8 cellular contexts compared by ENCODE assay signal in genomic region chr18:41906528-41907256, GRCh38. TPM values are rescaled to one million over a fixed set of nuclear protein-coding genes. Genes with fewer than 3 reads are reported as not detected.
A peak's percentile ranks its signal among the peaks of the same experiment; 100 is the strongest.
DNase-seq lines count a peak whose midpoint lies in the region; ATAC-seq, FAIRE-seq and TF ChIP-seq lines count a peak whose summit lies in the region.

No MANE protein-coding gene starts in this region.

- TF ChIP-seq CTCF in AG04450 (IDR thresholded peaks at IDR 0.05; ENCODE audit: low read depth, low read length) (peak; percentile 60), GM10266 (IDR thresholded peaks at IDR 0.05; ENCODE audit: control insufficient read depth, insufficient read depth, low read depth, missing control alignments) (peak; percentile 60), HCT116 (IDR thresholded peaks at IDR 0.05 in 2 of 3, conservative IDR thresholded peaks at IDR 0.05 in 1 of 3; ENCODE audit: borderline replicate concordance in 1 of 3, insufficient read depth in 1 of 3, low read depth in 2 of 3, low read length in 2 of 3) (peak; percentile 9 to 79 (median 36); a peak in 4 of 6 replicates), Loucy (conservative IDR thresholded peaks at IDR 0.05; ENCODE audit: low read length) (peak; percentile 81), colonic mucosa (IDR thresholded peaks at IDR 0.05) (peak; percentile 47), mesothelial cell of epicardium (IDR thresholded peaks at IDR 0.05; ENCODE audit: unreplicated experiment) (peak; percentile 83)

- H2AFZ ChIP-seq in HCT116 (ENCODE audit: low read depth, low read length, poor library complexity, severe bottlenecking) = peak overlapping the region; percentile 8
- no peak overlapping the region for H2AFZ ChIP-seq in Loucy (ENCODE audit: low read length)

- H3K9ac ChIP-seq in HCT116 (ENCODE audit: low read length) (no peak overlapping the region), Loucy (ENCODE audit: low read depth, low read length, poor library complexity, severe bottlenecking) (no peak overlapping the region), SK-N-MC (ENCODE audit: insufficient read length) (no peak overlapping the region), colonic mucosa (ENCODE audit: low read depth in 2 of 2, low read length in 2 of 2) (no peak overlapping the region)

- 0 out of 2 replicates have a peak, but pooled peaks have one; percentile 40 for ATAC-seq in HCT116

- H3K27ac ChIP-seq in AG04450 (ENCODE audit: low read depth, low read length) (no peak overlapping the region), HCT116 (ENCODE audit: low read depth, low read length) (no peak overlapping the region), SK-N-MC (no peak overlapping the region), colonic mucosa (no peak overlapping the region)

- H3K36me3 ChIP-seq in HCT116 (ENCODE audit: control insufficient read depth in 1 of 2, insufficient read depth in 2 of 2, low read length in 2 of 2) = no peaks in the 10 kb centered on the region
- H3K36me3 ChIP-seq in Loucy (ENCODE audit: insufficient read depth, low read length) = no peaks in the 10 kb centered on the region
- H3K36me3 ChIP-seq in SK-N-MC (ENCODE audit: insufficient read depth, low read length) = no peaks in the 10 kb centered on the region
- H3K36me3 ChIP-seq in colonic mucosa = no peaks in the 10 kb centered on the region

- FAIRE-seq in urothelium cell line (lab: Jason Lieb, UNC) = no peak

- no peaks in the 10 kb centered on the region for H3K4me1 ChIP-seq in HCT116 (ENCODE audit: control insufficient read depth in 1 of 2, insufficient read depth in 2 of 2, low read length in 2 of 2)
- peaks cover 8% of the 10 kb centered on the region for H3K4me1 ChIP-seq in Loucy (ENCODE audit: insufficient read depth, low read length, poor library complexity, severe bottlenecking)
- H3K4me1 ChIP-seq in colonic mucosa = no peaks in the 10 kb centered on the region

- no peaks in the 10 kb centered on the region for H3K27me3 Mint-ChIP-seq in mesothelial cell of epicardium (ENCODE audit: low read depth)

- intact Hi-C loops in HCT116 (cut with micrococcal nuclease) = no loop called here
- intact Hi-C loops in colonic mucosa (cut with DNase I) = no loop called here

- POLR2A ChIA-PET in AG04450 (lab: Yijun Ruan, JAX) = no interaction called here
- POLR2A ChIA-PET in HCT116 (lab: Charles Lee) = no interaction called here

- no peaks in the 10 kb centered on the region for H3F3A ChIP-seq in Loucy (ENCODE audit: low read depth)

- H3K27ac Mint-ChIP-seq in mesothelial cell of epicardium = no peak overlapping the region

- H3K9me3 ChIP-seq in AG04450 (ENCODE audit: control insufficient read depth, insufficient read depth, low read length) = no peaks in the 10 kb centered on the region
- no peaks in the 10 kb centered on the region for H3K9me3 ChIP-seq in HCT116 (ENCODE audit: control insufficient read depth in 1 of 2, insufficient read depth in 1 of 2, low read depth in 1 of 2, low read length in 2 of 2)
- H3K9me3 ChIP-seq in Loucy (ENCODE audit: insufficient read depth, low read depth, low read length) = no peaks in the 10 kb centered on the region
- H3K9me3 ChIP-seq in SK-N-MC (ENCODE audit: low read depth, low read length) = no peaks in the 10 kb centered on the region
- no peaks in the 10 kb centered on the region for H3K9me3 ChIP-seq in colonic mucosa

- peak; percentile 60 for TF ChIP-seq RAD21 in HCT116 (IDR thresholded peaks at IDR 0.05; ENCODE audit: low read depth)

- H3K79me2 ChIP-seq in HCT116 (ENCODE audit: insufficient read depth, low read length) = no peaks in the 10 kb centered on the region
- no peaks in the 10 kb centered on the region for H3K79me2 ChIP-seq in Loucy (ENCODE audit: insufficient read depth, low read length)

- no TSS peak for BruUV-seq in HCT116 (replicated peaks; lab: Mats Ljungman, UMichigan)

- CTCF ChIA-PET in AG04450 (lab: Charles Lee) = no interaction called here
- CTCF ChIA-PET in HCT116 (lab: Charles Lee) = no interaction called here

- DNase-seq in AG04450 (ENCODE audit: low read depth, low spot score) = peak; percentile 39
- DNase-seq in GM10266 (ENCODE audit: extremely low spot score) = peak; percentile 53
- DNase-seq in HCT116 (ENCODE audit: low read depth, low spot score) = peak; percentile 15
- peak; percentile 34 for DNase-seq in SK-N-MC (ENCODE audit: low read depth, low spot score)
- DNase-seq in colonic mucosa = no peak
- DNase-seq in mesothelial cell of epicardium (ENCODE audit: low spot score in 2 of 2, unreplicated experiment in 2 of 2) = no peak
- DNase-seq in urothelium cell line (ENCODE audit: low spot score) = peak; percentile 43

- no peak overlapping the region for H3K4me2 ChIP-seq in HCT116 (ENCODE audit: low read length)
- peak overlapping the region; percentile 4 for H3K4me2 ChIP-seq in Loucy (ENCODE audit: low read depth, low read length, poor library complexity, severe bottlenecking)

- H4K20me1 ChIP-seq in HCT116 (ENCODE audit: insufficient read depth) (no peaks in the 10 kb centered on the region), Loucy (ENCODE audit: insufficient read depth, low read length, poor library complexity, severe bottlenecking) (no peaks in the 10 kb centered on the region)

- RAD21 ChIA-PET in HCT116 (lab: Charles Lee; ENCODE audit: low non-redundant PET in 1 of 2, low total read pairs in 2 of 2, uncharacterized antibody in 2 of 2, unreplicated experiment in 2 of 2) = no interaction called here

- peak overlapping the region; percentile 30 for H3K4me3 Mint-ChIP-seq in mesothelial cell of epicardium

- H3K9me2 ChIP-seq in HCT116 (ENCODE audit: insufficient read depth) (no peaks in the 10 kb centered on the region), Loucy (replicated peaks; ENCODE audit: low read depth, low read length) (no peaks in the 10 kb centered on the region)

- H3K27me3 ChIP-seq in AG04450 (ENCODE audit: control insufficient read depth, insufficient read depth, low read length) (no peaks in the 10 kb centered on the region), HCT116 (ENCODE audit: insufficient read depth, low read length) (0 out of 2 replicates have a peak, but pooled peaks cover 4% of the 10 kb centered on the region), Loucy (ENCODE audit: insufficient read depth, low read length, poor library complexity, severe bottlenecking) (peaks cover 26% of the 10 kb centered on the region), colonic mucosa (no peaks in the 10 kb centered on the region)

- H3K36me3 Mint-ChIP-seq in mesothelial cell of epicardium = no peaks in the 10 kb centered on the region

- TF ChIP-seq POLR2A in HCT116 (IDR thresholded peaks at IDR 0.05; ENCODE audit: borderline replicate concordance, extremely low read depth, insufficient read depth, insufficient read length) = no peak

- no peaks in the 10 kb centered on the region for H3K9me3 Mint-ChIP-seq in mesothelial cell of epicardium

- H3K4me1 Mint-ChIP-seq in mesothelial cell of epicardium = peaks cover 26% of the 10 kb centered on the region

- peak overlapping the region; percentile 38 for H3K4me3 ChIP-seq in AG04450 (ENCODE audit: low read depth, low read length)
- H3K4me3 ChIP-seq in HCT116 (replicated peaks in 1 of 2; ENCODE audit: low read depth in 1 of 2, low read length in 2 of 2) = no peak overlapping the region
- H3K4me3 ChIP-seq in Loucy (ENCODE audit: low read length, poor library complexity, severe bottlenecking) = no peak overlapping the region
- H3K4me3 ChIP-seq in SK-N-MC = no peak overlapping the region
- H3K4me3 ChIP-seq in colonic mucosa = no peak overlapping the region

TF ChIP-seq in HCT116, 20 proteins besides CTCF, POLR2A, EP300 and RAD21 (continues in another document):
- TF ChIP-seq CEBPB (IDR thresholded peaks at IDR 0.05; ENCODE audit: low read depth) (no peak), EGR1 (IDR thresholded peaks at IDR 0.05; ENCODE audit: low read depth) (no peak), MAX (IDR thresholded peaks at IDR 0.05) (no peak)
- TF ChIP-seq, protein P1, sequence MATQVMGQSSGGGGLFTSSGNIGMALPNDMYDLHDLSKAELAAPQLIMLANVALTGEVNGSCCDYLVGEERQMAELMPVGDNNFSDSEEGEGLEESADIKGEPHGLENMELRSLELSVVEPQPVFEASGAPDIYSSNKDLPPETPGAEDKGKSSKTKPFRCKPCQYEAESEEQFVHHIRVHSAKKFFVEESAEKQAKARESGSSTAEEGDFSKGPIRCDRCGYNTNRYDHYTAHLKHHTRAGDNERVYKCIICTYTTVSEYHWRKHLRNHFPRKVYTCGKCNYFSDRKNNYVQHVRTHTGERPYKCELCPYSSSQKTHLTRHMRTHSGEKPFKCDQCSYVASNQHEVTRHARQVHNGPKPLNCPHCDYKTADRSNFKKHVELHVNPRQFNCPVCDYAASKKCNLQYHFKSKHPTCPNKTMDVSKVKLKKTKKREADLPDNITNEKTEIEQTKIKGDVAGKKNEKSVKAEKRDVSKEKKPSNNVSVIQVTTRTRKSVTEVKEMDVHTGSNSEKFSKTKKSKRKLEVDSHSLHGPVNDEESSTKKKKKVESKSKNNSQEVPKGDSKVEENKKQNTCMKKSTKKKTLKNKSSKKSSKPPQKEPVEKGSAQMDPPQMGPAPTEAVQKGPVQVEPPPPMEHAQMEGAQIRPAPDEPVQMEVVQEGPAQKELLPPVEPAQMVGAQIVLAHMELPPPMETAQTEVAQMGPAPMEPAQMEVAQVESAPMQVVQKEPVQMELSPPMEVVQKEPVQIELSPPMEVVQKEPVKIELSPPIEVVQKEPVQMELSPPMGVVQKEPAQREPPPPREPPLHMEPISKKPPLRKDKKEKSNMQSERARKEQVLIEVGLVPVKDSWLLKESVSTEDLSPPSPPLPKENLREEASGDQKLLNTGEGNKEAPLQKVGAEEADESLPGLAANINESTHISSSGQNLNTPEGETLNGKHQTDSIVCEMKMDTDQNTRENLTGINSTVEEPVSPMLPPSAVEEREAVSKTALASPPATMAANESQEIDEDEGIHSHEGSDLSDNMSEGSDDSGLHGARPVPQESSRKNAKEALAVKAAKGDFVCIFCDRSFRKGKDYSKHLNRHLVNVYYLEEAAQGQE (IDR thresholded peaks at IDR 0.05; ENCODE audit: low read depth) = no peak

RNA-seq across cellular contexts. Expression of gene PIK3C3, which starts 48.3 kb away (rescaled TPM):
- polyA plus RNA-seq in AG04450 (2011; rRNA removed) = 58.5 and 77.5 TPM in 2 replicates
- 54.3 and 70.5 TPM in 2 replicates for polyA minus RNA-seq in AG04450 (2011; rRNA and poly(A)+ RNA removed)
- total RNA-seq in HCT116 (2021; ENCODE audit: unreplicated experiment) (40.4 TPM), colonic mucosa (10 to 100 TPM; 32.0 to 40.3 TPM), mesothelial cell of epicardium (72.1 to 78.4 TPM (median 74.6 TPM) in 3 replicates)
- polyA plus RNA-seq in HCT116 (2012) = 17.2 and 23.1 TPM in 2 replicates

Comparison
In these comparisons a context has a peak if more than half of its experiments do, and no peak if none do; other contexts are left out.
1. DNase-seq: peak in AG04450 (single experiment), GM10266 (single experiment), HCT116 (single experiment), SK-N-MC (single experiment) and urothelium cell line (single experiment); none in colonic mucosa (single experiment) and mesothelial cell of epicardium (0 of 2).
2. Peak in every context shown above with its lines, with median percentiles within 50 percentile points of each other: CTCF ChIP-seq.